21 cellular contexts compared by ENCODE assay signal in genomic region chr3:136950583-136950982, GRCh38. TPM values are rescaled to one million over a fixed set of nuclear protein-coding genes. Genes with fewer than 3 reads are reported as not detected.
DNase-seq lines count a peak whose midpoint lies in the region; ATAC-seq, FAIRE-seq and TF ChIP-seq lines count a peak whose summit lies in the region.
"Had no signal": no experiment of that assay in that cellular context is flagged by ENCODE, and none has a peak within 500 bp of the region (broad histone marks: within the 10 kb centered on the region; RNA-seq: fewer than 3 reads in every experiment).

No MANE protein-coding gene starts in this region.

- no peak for TF ChIP-seq POLR2A in GM12878 (IDR thresholded peaks at IDR 0.05; ENCODE audit: low read depth, low read length)

- H3K4me3 ChIP-seq in OCI-LY7 (ENCODE audit: low read depth, low read length, poor library complexity, severe bottlenecking) (no peak overlapping the region), GM12878 (no peak overlapping the region)
- H3K4me3 ChIP-seq: BLaER1 treated with 17β-estradiol and CSF1 and Interleukin-3, amounts not matched to agents 10 nM and 100 nM had no signal

- no peaks in the 10 kb centered on the region for H3K36me3 Mint-ChIP-seq in natural killer cell
- H3K36me3 Mint-ChIP-seq in natural killer cell treated with Interleukin-12 subunit alpha and Interleukin-12 subunit beta and Interleukin-15 and Interleukin-18, amount 100 ng/mL, for 72 hours, result peaks cover 6% of the 10 kb centered on the region

- no peak for TF ChIP-seq CTCF in natural killer cell (IDR thresholded peaks at IDR 0.05)
- no peak for TF ChIP-seq CTCF in OCI-LY7 (conservative IDR thresholded peaks at IDR 0.05; ENCODE audit: low read length)
- no peak for TF ChIP-seq CTCF in GM12878 (IDR thresholded peaks at IDR 0.05 in 2 of 3, conservative IDR thresholded peaks at IDR 0.05 in 1 of 3; ENCODE audit: control insufficient read depth in 2 of 3, extremely low read depth in 1 of 3, insufficient read depth in 1 of 3, low read depth in 3 of 3, low read length in 3 of 3)

- intact Hi-C loops in natural killer cell (cut with micrococcal nuclease), result no loop called here
- intact Hi-C loops in OCI-LY7 (cut with micrococcal nuclease; ENCODE audit: unreplicated experiment), result no loop called here
- intact Hi-C loops in GM12878 (cut with micrococcal nuclease; ENCODE audit: unreplicated experiment), result loop anchor here (5.0 kb wide), 1 partner anchor 88 kb away; the partner anchor contains the start of gene NCK1

- H3K9ac ChIP-seq in GM12878 (ENCODE audit: control insufficient read depth, insufficient read depth, low read length), result no peak overlapping the region
- H3K9ac ChIP-seq: BLaER1 treated with 17β-estradiol and CSF1 and Interleukin-3, amounts not matched to agents 10 nM and 100 nM had no signal

- CTCF ChIA-PET in OCI-LY7 (lab: Charles Lee; ENCODE audit: unreplicated experiment) (no interaction called here), GM12878 (lab: Yijun Ruan, JAX) (interaction anchor here (0.9 to 2.3 kb wide), 9 partner anchors 8 to 559 kb away, joined by 3 to 16 read pairs (median 5); partner anchors contain the start of genes NCK1 and STAG1)

- peak overlapping the region; percentile 14 to 47 for H3K27ac Mint-ChIP-seq in natural killer cell
- no peak overlapping the region for H3K27ac Mint-ChIP-seq in natural killer cell treated with Interleukin-12 subunit alpha and Interleukin-12 subunit beta and Interleukin-15 and Interleukin-18, amount 100 ng/mL, for 72 hours
- H3K27ac Mint-ChIP-seq: CD4-positive, CD25-positive, alpha-beta regulatory T cell; HFFc6 had no signal

- BruUV-seq in OCI-LY7 (replicated peaks; lab: Mats Ljungman, UMichigan), result no TSS peak
- no TSS peak for BruUV-seq in GM12878 (replicated peaks; lab: Mats Ljungman, UMichigan)

- peaks cover 30 to 37% of the 10 kb centered on the region in 2 donors for H3K4me1 Mint-ChIP-seq in natural killer cell
- peaks cover 19 to 22% of the 10 kb centered on the region in 2 donors for H3K4me1 Mint-ChIP-seq in natural killer cell treated with Interleukin-12 subunit alpha and Interleukin-12 subunit beta and Interleukin-15 and Interleukin-18, amount 100 ng/mL, for 72 hours (ENCODE audit: low read depth in 2 of 2)

- H3K4me1 ChIP-seq in OCI-LY7 (ENCODE audit: insufficient read depth, low read length, poor library complexity, severe bottlenecking) (peaks cover 48% of the 10 kb centered on the region), GM12878 (ENCODE audit: control insufficient read depth, insufficient read depth, low read length) (peaks cover 15% of the 10 kb centered on the region)

- in situ Hi-C loops in GM12878 (cut with MboI), result no loop called here

- H3K27ac ChIP-seq in OCI-LY7 (ENCODE audit: low read depth, low read length, poor library complexity, severe bottlenecking) (no peak overlapping the region), GM12878 (ENCODE audit: control insufficient read depth, insufficient read depth) (0 out of 2 replicates have a peak overlapping the region, but pooled peaks have one; percentile 13)
- H3K27ac ChIP-seq: HL-60 had no signal

- H3K27me3 Mint-ChIP-seq in natural killer cell (ENCODE audit: low read depth in 2 of 2), result no peaks in the 10 kb centered on the region
- H3K27me3 Mint-ChIP-seq in natural killer cell treated with Interleukin-12 subunit alpha and Interleukin-12 subunit beta and Interleukin-15 and Interleukin-18, amount 100 ng/mL, for 72 hours, result no peaks in the 10 kb centered on the region
- H3K27me3 Mint-ChIP-seq: CD4-positive, CD25-positive, alpha-beta regulatory T cell; CD8-positive, alpha-beta memory T cell had no signal

- H3K27me3 ChIP-seq in GM12878 (replicated peaks in 1 of 2; ENCODE audit: control insufficient read depth in 2 of 2, insufficient read depth in 2 of 2, low read length in 1 of 2), result no peaks in the 10 kb centered on the region
- H3K27me3 ChIP-seq: BLaER1 treated with 17β-estradiol and CSF1 and Interleukin-3, amounts not matched to agents 10 nM and 100 nM had no signal

- no peak overlapping the region for H3K4me3 Mint-ChIP-seq in natural killer cell
- no peak overlapping the region for H3K4me3 Mint-ChIP-seq in natural killer cell treated with Interleukin-12 subunit alpha and Interleukin-12 subunit beta and Interleukin-15 and Interleukin-18, amount 100 ng/mL, for 72 hours
- H3K4me3 Mint-ChIP-seq: CD4-positive, CD25-positive, alpha-beta regulatory T cell; CD8-positive, alpha-beta memory T cell; HFFc6 had no signal

- WGBS in GM12878 (ENCODE audit: insufficient coverage, insufficient replicate concordance, low lambda C conversion rate, missing lambda C conversion rate), result 100% methylated on average over 1 of the region's 1 CpG

- FAIRE-seq in GM12878 (lab: Jason Lieb, UNC), result no peak

- 0 out of 2 replicates have a peak, but pooled peaks cover 4% of the 10 kb centered on the region for H4K20me1 ChIP-seq in OCI-LY7 (ENCODE audit: insufficient read depth, low read length)
- no peaks in the 10 kb centered on the region for H4K20me1 ChIP-seq in GM12878 (ENCODE audit: control insufficient read depth, insufficient read depth)

- H3K79me2 ChIP-seq in OCI-LY7 (ENCODE audit: insufficient read depth, low read depth, low read length) (peaks cover 14% of the 10 kb centered on the region; the same call in 1 of the 2 replicates), GM12878 (ENCODE audit: control insufficient read depth, insufficient read depth, low read length) (no peaks in the 10 kb centered on the region; the same call in 1 of the 2 replicates)

- no peak for TF ChIP-seq EP300 in GM12878 (IDR thresholded peaks at IDR 0.05; ENCODE audit: borderline replicate concordance in 1 of 2, control insufficient read depth in 1 of 2, low read depth in 2 of 2, low read length in 2 of 2)

- H3K9me3 ChIP-seq in OCI-LY7 (ENCODE audit: low read length), result no peaks in the 10 kb centered on the region
- no peaks in the 10 kb centered on the region; the same call in 2 of the 3 replicates for H3K9me3 ChIP-seq in GM12878 (replicated peaks; ENCODE audit: control insufficient read depth, insufficient read depth, low read length)

- H3K9me2 ChIP-seq in OCI-LY7 (ENCODE audit: insufficient read depth, low read length), result no peaks in the 10 kb centered on the region

- RAD21 ChIA-PET in GM12878 (lab: Charles Lee; ENCODE audit: unreplicated experiment), result interaction anchor here (1.5 to 3.0 kb wide), 4 partner anchors 13 to 198 kb away, joined by 3 to 9 read pairs (median 6); partner anchors contain the start of genes NCK1 and STAG1

- DNase-seq in natural killer cell (no peak), OCI-LY7 (ENCODE audit: low spot score) (no peak), GM12878 (ENCODE audit: low read depth, low spot score) (no peak)
- DNase-seq in natural killer cell treated with Interleukin-12 subunit alpha and Interleukin-12 subunit beta and Interleukin-15 and Interleukin-18, amount 100 ng/mL, for 72 hours (ENCODE audit: low spot score), result no peak
- DNase-seq in activated CD4-positive, alpha-beta T cell treated with anti-CD3 and anti-CD28 coated beads, Interleukin-2, amount 50 U/mL, for 1 hour, result no peak
- DNase-seq: 8988T; CD4-positive, CD25-positive, alpha-beta regulatory T cell; CD8-positive, alpha-beta memory T cell; COR-L47; DMS 273 treated with DMSO at 0.1 percent for 48 hours; DMS53; DND-41; GOT3; H7; HFFc6 had no signal

- SMC1A ChIA-PET in GM12878 (lab: Charles Lee; ENCODE audit: uncharacterized antibody, unreplicated experiment), result interaction anchor here (0.9 to 2.8 kb wide), 10 partner anchors 12 to 560 kb away, joined by 3 to 9 read pairs (median 6); partner anchors contain the start of gene NCK1

- peaks cover 41% of the 10 kb centered on the region for H3K36me3 ChIP-seq in OCI-LY7 (ENCODE audit: insufficient read depth, low read length)
- 0 out of 4 replicates have a peak, but pooled peaks cover 0 to 4% of the 10 kb centered on the region in 2 experiments for H3K36me3 ChIP-seq in GM12878 (ENCODE audit: control insufficient read depth in 2 of 2, insufficient read depth in 2 of 2, low read length in 1 of 2)

- ATAC-seq in natural killer cell (no peak), GM12878 (no peak), HG02623 (IDR thresholded peaks at IDR 0.05; ENCODE audit: unreplicated experiment) (no peak), HG03378 (IDR thresholded peaks at IDR 0.05; ENCODE audit: unreplicated experiment) (no peak), HG02852 (IDR thresholded peaks at IDR 0.05; ENCODE audit: unreplicated experiment) (no peak)
- ATAC-seq in natural killer cell treated with Interleukin-12 subunit alpha and Interleukin-12 subunit beta and Interleukin-15 and Interleukin-18, amount 100 ng/mL, for 72 hours, result no peak
- ATAC-seq: HCT116 had no signal

- no peak overlapping the region for H2AFZ ChIP-seq in OCI-LY7 (ENCODE audit: low read length)
- H2AFZ ChIP-seq in GM12878 (ENCODE audit: control insufficient read depth, low read depth, low read length), result no peak overlapping the region

- no peak for TF ChIP-seq RAD21 in GM12878 (IDR thresholded peaks at IDR 0.05; ENCODE audit: insufficient read depth, low read depth, low read length)

- POLR2A ChIA-PET in OCI-LY7 (lab: Charles Lee) (interaction anchor here (0.6 to 1.0 kb wide), 6 partner anchors 25 to 528 kb away, joined by 3 to 5 read pairs (median 3); no protein-coding TSS in a partner anchor), GM12878 (lab: Charles Lee) (interaction anchor here (1.0 to 1.1 kb wide), 2 partner anchors 27 to 198 kb away, joined by 3 read pairs; partner anchors contain the start of gene STAG1)

- no peaks in the 10 kb centered on the region for H3K9me3 Mint-ChIP-seq in natural killer cell
- no peaks in the 10 kb centered on the region for H3K9me3 Mint-ChIP-seq in natural killer cell treated with Interleukin-12 subunit alpha and Interleukin-12 subunit beta and Interleukin-15 and Interleukin-18, amount 100 ng/mL, for 72 hours
- H3K9me3 Mint-ChIP-seq: CD4-positive, CD25-positive, alpha-beta regulatory T cell; CD8-positive, alpha-beta memory T cell; HFFc6 had no signal

- H3K4me2 ChIP-seq in OCI-LY7 (ENCODE audit: low read length) (peak overlapping the region; percentile 57), GM12878 (ENCODE audit: control insufficient read depth, insufficient read depth) (no peak overlapping the region; the same call in 1 of the 2 replicates)

RNA-seq across cellular contexts. Expression of gene IL20RB, which starts 7.2 kb away (rescaled TPM):
- total RNA-seq in natural killer cell (1 to 10 TPM; 1.9 to 3.6 (median 2.8) TPM), OCI-LY7 (2022) (2.4 and 3.1 TPM in 2 replicates), GM12878 (2014; rRNA removed) (1.1 and 1.3 TPM in 2 replicates), GM12878 (2014; rRNA removed; fragmentation: Illumina TruSeq; extraction: Trizol) (0.60 and 0.94 TPM in 2 replicates), GM12878 (2021) (0.58 and 0.97 TPM in 2 replicates)
- total RNA-seq in natural killer cell treated with Interleukin-12 subunit alpha and Interleukin-12 subunit beta and Interleukin-15 and Interleukin-18, amount 100 ng/mL, for 72 hours, result 1 to 10 TPM; 3.4 to 8.7 TPM
- 0.59 and 1.1 TPM in 2 replicates for total RNA-seq in OCI-LY7 (2014; rRNA removed; shearing (Covaris generic))
- 1.5 and 2.0 TPM in 2 replicates for total RNA-seq in GM12878 (2013; cell fraction: nucleolus; rRNA removed)
- polyA plus RNA-seq in GM12878 (2011; ENCODE audit: low read depth), result 0.17 TPM
- polyA plus RNA-seq in GM12878 (2011; rRNA removed) (0.45 and 0.52 TPM in 2 replicates), GM12878 (2014; fragmentation: Illumina TruSeq; extraction: Trizol) (0.46 and 0.79 TPM in 2 replicates), GM12878 (2014; fragmentation: Nextera tagmentation; extraction: Ambion mirVana) (under 1 TPM; 0.39 to 0.57 TPM), GM12878 (2014; rRNA removed) (0.52 and 0.96 TPM in 2 replicates), GM12878 (2016; fragmentation: Nextera tagmentation; extraction: Ambion mirVana) (under 1 TPM; 0.21 to 0.31 TPM)
- polyA plus RNA-seq in GM12878 (2011; cell fraction: cytosol; rRNA removed), result 0.28 and 0.57 TPM in 2 replicates
- polyA plus RNA-seq in GM12878 (2011; cell fraction: nucleus; rRNA removed), result 1.3 and 1.4 TPM in 2 replicates
- polyA plus RNA-seq in GM12878 (2012), result 0.24 and 0.55 TPM in 2 replicates
- polyA minus RNA-seq in GM12878 (2011; rRNA and poly(A)+ RNA removed), result 0.72 and 1.5 TPM in 2 replicates
- 1.3 and 2.0 TPM in 2 replicates for polyA minus RNA-seq in GM12878 (2011; cell fraction: cytosol; rRNA and poly(A)+ RNA removed)
- polyA minus RNA-seq in GM12878 (2011; cell fraction: nucleus; rRNA and poly(A)+ RNA removed), result 0.60 and 2.1 TPM in 2 replicates

Comparison
In these comparisons a context has a peak if more than half of its experiments do, and no peak if none do; other contexts are left out.
1. H3K27ac Mint-ChIP-seq: peak in natural killer cell (2 of 2); none in natural killer cell treated with Interleukin-12 subunit alpha and Interleukin-12 subunit beta and Interleukin-15 and Interleukin-18, amount 100 ng/mL, for 72 hours (0 of 2).